In the genomic region with DNA sequence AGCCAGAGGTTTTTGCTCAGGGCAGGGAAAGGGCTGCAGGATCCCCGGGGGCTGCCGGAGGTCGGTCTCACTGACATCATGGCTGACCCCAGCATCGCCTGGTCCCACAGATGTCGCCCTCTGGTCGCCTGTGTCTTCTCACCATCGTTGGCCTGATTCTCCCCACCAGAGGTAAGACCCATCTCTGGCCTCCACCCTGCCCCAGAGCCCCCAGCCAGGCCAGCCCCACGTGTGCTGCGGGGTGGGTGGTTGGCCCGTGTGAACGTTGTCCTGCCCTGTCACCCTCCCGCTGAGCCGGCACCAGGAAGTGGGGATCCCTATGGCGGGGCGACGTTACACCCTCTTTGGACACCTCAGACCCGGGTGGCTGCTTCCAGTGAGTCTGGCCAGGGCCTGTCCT, we compare ENCODE assay signal across 8 cellular contexts. TPM values are rescaled to one million over a fixed set of nuclear protein-coding genes. Genes with fewer than 3 reads are reported as not detected.
A peak's percentile ranks its signal among the peaks of the same experiment; 100 is the strongest.
DNase-seq lines count a peak whose midpoint lies in the region; ATAC-seq and TF ChIP-seq lines count a peak whose summit lies in the region.

No MANE protein-coding gene starts in this region.

- DNase-seq in NK-92 treated with Interleukin-12 subunit alpha and Interleukin-12 subunit beta, amount 100 ng/mL, for 24 hours (lab: John Stamatoyannopoulos, UW): peak; percentile 19
- no peak for DNase-seq in NK-92 (lab: John Stamatoyannopoulos, UW; ENCODE audit: unreplicated experiment)
- peak; percentile 51 for DNase-seq in activated CD8-positive, alpha-beta T cell treated with anti-CD3 and anti-CD28 coated beads for 36 hours
- peak; percentile 37 for DNase-seq in stimulated activated CD4-positive, alpha-beta T cell treated with anti-CD3 and anti-CD28 coated beads, Interleukin-12 subunit alpha, Interleukin-12 subunit beta, amount 100 ng/mL, for 4 hours
- DNase-seq in HCEC 1CT: no peak
- DNase-seq in SKM-1 (lab: John Stamatoyannopoulos, UW; ENCODE audit: unreplicated experiment): no peak
- DNase-seq in OCI-M1 (lab: John Stamatoyannopoulos, UW): no peak

- peak overlapping the region in 3 of 4 donors; percentile 66 to 82 (median 82) for H3K27ac ChIP-seq in gastroesophageal sphincter

- H3K36me3 ChIP-seq in gastroesophageal sphincter: peaks cover 0 to 32% of the 10 kb centered on the region in 2 donors

- no peaks in the 10 kb centered on the region for H3K9me3 Mint-ChIP-seq in activated CD8-positive, alpha-beta T cell treated with anti-CD3 and anti-CD28 coated beads for 36 hours

- H3K36me3 Mint-ChIP-seq in activated CD8-positive, alpha-beta T cell treated with anti-CD3 and anti-CD28 coated beads for 36 hours (ENCODE audit: low read depth): peaks cover 54% of the 10 kb centered on the region

- H3K27ac Mint-ChIP-seq in activated CD8-positive, alpha-beta T cell treated with anti-CD3 and anti-CD28 coated beads for 36 hours: peak overlapping the region; percentile 99

- peak overlapping the region; percentile 33 to 62 for H3K4me3 ChIP-seq in gastroesophageal sphincter

- H3K4me1 Mint-ChIP-seq in activated CD8-positive, alpha-beta T cell treated with anti-CD3 and anti-CD28 coated beads for 36 hours (ENCODE audit: low read depth): peaks cover 49% of the 10 kb centered on the region

- TF ChIP-seq POLR2A in gastroesophageal sphincter (IDR thresholded peaks at IDR 0.05): no peak

- intact Hi-C loops in activated CD8-positive, alpha-beta T cell treated with anti-CD3 and anti-CD28 coated beads for 36 hours (cut with micrococcal nuclease): no loop called here

- H3K4me1 ChIP-seq in gastroesophageal sphincter: peaks cover 0 to 39% (median 8%) of the 10 kb centered on the region in 3 donors

- no peak for TF ChIP-seq EP300 in gastroesophageal sphincter (IDR thresholded peaks at IDR 0.05)

- CTCF ChIA-PET in activated CD8-positive, alpha-beta T cell treated with anti-CD3 and anti-CD28 coated beads for 36 hours (lab: Charles Lee): interaction anchor here (1.4 to 6.2 kb wide), 2 partner anchors 13 to 16 kb away, joined by 4 to 57 read pairs; a partner anchor contains a TSS

- no peak for TF ChIP-seq CTCF in activated CD8-positive, alpha-beta T cell treated with anti-CD3 and anti-CD28 coated beads for 36 hours (IDR thresholded peaks at IDR 0.05)
- no peak for TF ChIP-seq CTCF in gastroesophageal sphincter (IDR thresholded peaks at IDR 0.05)

- H3K4me3 Mint-ChIP-seq in activated CD8-positive, alpha-beta T cell treated with anti-CD3 and anti-CD28 coated beads for 36 hours: peak overlapping the region; percentile 95

- peaks cover 84% of the 10 kb centered on the region for H3K27me3 ChIP-seq in gastroesophageal sphincter

- POLR2A ChIA-PET in activated CD8-positive, alpha-beta T cell treated with anti-CD3 and anti-CD28 coated beads for 36 hours (lab: Charles Lee): interaction anchor here (0.7 to 2.0 kb wide), 8 partner anchors 13 to 111 kb away, joined by 3 to 10 read pairs (median 5); no protein-coding TSS in a partner anchor

- 20 to 30% methylated on average over 2 to 4 of the region's 17 CpGs for WGBS in gastroesophageal sphincter (ENCODE audit: low coverage in 1 of 2), 2 donors

- ATAC-seq in activated CD8-positive, alpha-beta T cell treated with anti-CD3 and anti-CD28 coated beads for 36 hours: peak; percentile 11
- no peak for ATAC-seq in gastroesophageal sphincter

- H3K9me3 ChIP-seq in gastroesophageal sphincter: no peaks in the 10 kb centered on the region

- no peaks in the 10 kb centered on the region for H3K27me3 Mint-ChIP-seq in activated CD8-positive, alpha-beta T cell treated with anti-CD3 and anti-CD28 coated beads for 36 hours

RNA-seq across cellular contexts. Expression of a gene that starts 0.9 kb away (rescaled TPM):
- total RNA-seq in activated CD8-positive, alpha-beta T cell treated with anti-CD3 and anti-CD28 coated beads for 36 hours: 100 to 1,000 TPM; 225 to 241 TPM
- 10 to 100 TPM; 18.8 to 42.5 (median 33.0) TPM for total RNA-seq in gastroesophageal sphincter

RNA-seq across cellular contexts. Expression of a gene that starts 12.4 kb away (rescaled TPM):
- under 1 TPM in 1 of 2 experiments, not detected in 1; 0.38 TPM for total RNA-seq in activated CD8-positive, alpha-beta T cell treated with anti-CD3 and anti-CD28 coated beads for 36 hours
- not detected for total RNA-seq in gastroesophageal sphincter

RNA-seq across cellular contexts. Expression of a gene that starts 16.8 kb away (rescaled TPM):
- 1 to 10 TPM in 1 of 2 experiments, not detected in 1; 1.9 TPM for total RNA-seq in activated CD8-positive, alpha-beta T cell treated with anti-CD3 and anti-CD28 coated beads for 36 hours
- total RNA-seq in gastroesophageal sphincter: 100 to 1,000 TPM in 1 of 4 donors, 10 to 100 TPM in 3; 42.8 to 140 (median 52.7) TPM

RNA-seq across cellular contexts. Expression of a gene that starts 20.6 kb away (rescaled TPM):
- total RNA-seq in activated CD8-positive, alpha-beta T cell treated with anti-CD3 and anti-CD28 coated beads for 36 hours: under 1 TPM; 0.25 to 0.27 TPM
- total RNA-seq in gastroesophageal sphincter: 10 to 100 TPM; 24.8 to 47.9 (median 36.2) TPM

RNA-seq across cellular contexts. Expression of a gene that starts 39.8 kb away (rescaled TPM):
- total RNA-seq in activated CD8-positive, alpha-beta T cell treated with anti-CD3 and anti-CD28 coated beads for 36 hours: not detected
- 10 to 100 TPM in 1 of 4 donors, 1 to 10 TPM in 3; 1.2 to 38.8 (median 4.2) TPM for total RNA-seq in gastroesophageal sphincter

Comparison
In these comparisons a context has a peak if more than half of its experiments do, and no peak if none do; other contexts are left out.
1. DNase-seq: peak in NK-92 treated with Interleukin-12 subunit alpha and Interleukin-12 subunit beta, amount 100 ng/mL, for 24 hours (single experiment), activated CD8-positive, alpha-beta T cell treated with anti-CD3 and anti-CD28 coated beads for 36 hours (single experiment) and stimulated activated CD4-positive, alpha-beta T cell treated with anti-CD3 and anti-CD28 coated beads, Interleukin-12 subunit alpha, Interleukin-12 subunit beta, amount 100 ng/mL, for 4 hours (single experiment); none in NK-92 (single experiment), HCEC 1CT (single experiment), SKM-1 (single experiment) and OCI-M1 (single experiment).
2. RNA of a gene that starts 0.9 kb away (total RNA-seq): 225 to 241 TPM in activated CD8-positive, alpha-beta T cell treated with anti-CD3 and anti-CD28 coated beads for 36 hours; 18.8 to 42.5 TPM in gastroesophageal sphincter; every median in the first group is over 4 times any median in the second.
3. RNA of a gene that starts 16.8 kb away (total RNA-seq): 42.8 to 140 TPM in gastroesophageal sphincter; 1.9 TPM in activated CD8-positive, alpha-beta T cell treated with anti-CD3 and anti-CD28 coated beads for 36 hours; every median in the first group is over 10 times any median in the second.